8 cellular contexts compared by ENCODE assay signal in the genomic region with DNA sequence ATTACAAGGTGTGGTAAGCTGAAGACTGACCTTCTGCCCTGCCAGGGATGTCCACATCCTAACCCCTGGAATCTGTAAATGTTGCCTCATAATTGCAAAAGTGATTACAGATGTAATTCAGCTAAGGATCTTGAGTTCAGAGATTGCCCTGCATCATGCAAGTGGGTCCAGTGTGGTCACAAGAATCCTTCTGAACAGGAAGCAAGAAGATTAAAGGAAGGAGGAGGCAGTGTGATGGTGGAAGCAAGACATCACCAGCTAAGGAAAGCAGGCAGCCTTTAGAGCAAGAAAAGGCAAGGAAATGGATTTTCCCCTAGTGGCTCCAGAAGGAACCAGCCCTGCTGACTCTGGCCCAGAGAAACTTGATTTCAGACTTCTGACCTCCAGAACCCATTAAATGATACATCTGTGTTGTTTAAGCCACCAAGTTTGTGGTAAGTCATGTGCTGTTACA.
A peak's percentile ranks its signal among the peaks of the same experiment; 100 is the strongest.
DNase-seq lines count a peak whose midpoint lies in the region; ATAC-seq and TF ChIP-seq lines count a peak whose summit lies in the region.

No MANE protein-coding gene starts in this region.

- H3K36me3 ChIP-seq in adipocyte (ENCODE audit: control insufficient read depth, insufficient read depth, low read length, severe bottlenecking) (no peaks in the 10 kb centered on the region), esophagus muscularis mucosa (no peaks in the 10 kb centered on the region)

- no peak for ATAC-seq in HG03457 (IDR thresholded peaks at IDR 0.05; ENCODE audit: unreplicated experiment)

- no peaks in the 10 kb centered on the region for H3K9me3 ChIP-seq in adipocyte (ENCODE audit: control insufficient read depth, low read length)
- no peaks in the 10 kb centered on the region for H3K9me3 ChIP-seq in esophagus muscularis mucosa

- intact Hi-C loops in esophagus muscularis mucosa (cut with DNase I), result no loop called here

- no peak for TF ChIP-seq EP300 in esophagus muscularis mucosa (IDR thresholded peaks at IDR 0.05)

- H3K4me1 ChIP-seq in adipocyte (ENCODE audit: control insufficient read depth, insufficient read depth, low read length) (peaks cover 14% of the 10 kb centered on the region), esophagus muscularis mucosa (peaks cover 1 to 15% (median 14%) of the 10 kb centered on the region in 4 donors)

- H3K27ac ChIP-seq in esophagus muscularis mucosa (replicated peaks in 1 of 4), result no peak overlapping the region

- no peaks in the 10 kb centered on the region for H3K27me3 ChIP-seq in adipocyte (replicated peaks; ENCODE audit: control insufficient read depth, insufficient read depth, low read length)
- no peaks in the 10 kb centered on the region for H3K27me3 ChIP-seq in esophagus muscularis mucosa

- H3K4me3 ChIP-seq in adipocyte (ENCODE audit: low read length), result no peak overlapping the region
- H3K4me3 ChIP-seq in esophagus muscularis mucosa, result no peak overlapping the region

- peak in 1 of 3 experiments; percentile 31 for TF ChIP-seq CTCF in esophagus muscularis mucosa (IDR thresholded peaks at IDR 0.05)

- no peak overlapping the region for H3K9ac ChIP-seq in adipocyte (ENCODE audit: low read length)

- TF ChIP-seq POLR2A in esophagus muscularis mucosa (IDR thresholded peaks at IDR 0.05; ENCODE audit: low read depth), result no peak

- DNase-seq in AG08395 (ENCODE audit: low spot score), result peak; percentile 14
- DNase-seq in H4 (ENCODE audit: low spot score), result peak; percentile 26
- peak; percentile 61 for DNase-seq in adipocyte (ENCODE audit: low read depth)
- DNase-seq in iris pigment epithelial cell (ENCODE audit: low read depth), result peak; percentile 64
- DNase-seq in esophagus muscularis mucosa (ENCODE audit: extremely low spot score), result no peak
- no peak for DNase-seq in T-helper 1 cell
- DNase-seq in NCI-H2171 treated with DMSO at 0.1 percent for 48 hours (lab: John Stamatoyannopoulos, UW), result no peak

Comparison
In these comparisons a context has a peak if more than half of its experiments do, and no peak if none do; other contexts are left out.
1. DNase-seq: peak in AG08395 (single experiment), H4 (single experiment), adipocyte (single experiment) and iris pigment epithelial cell (single experiment); none in esophagus muscularis mucosa (single experiment), T-helper 1 cell (0 of 5) and NCI-H2171 treated with DMSO at 0.1 percent for 48 hours (single experiment).